In the genomic region with DNA sequence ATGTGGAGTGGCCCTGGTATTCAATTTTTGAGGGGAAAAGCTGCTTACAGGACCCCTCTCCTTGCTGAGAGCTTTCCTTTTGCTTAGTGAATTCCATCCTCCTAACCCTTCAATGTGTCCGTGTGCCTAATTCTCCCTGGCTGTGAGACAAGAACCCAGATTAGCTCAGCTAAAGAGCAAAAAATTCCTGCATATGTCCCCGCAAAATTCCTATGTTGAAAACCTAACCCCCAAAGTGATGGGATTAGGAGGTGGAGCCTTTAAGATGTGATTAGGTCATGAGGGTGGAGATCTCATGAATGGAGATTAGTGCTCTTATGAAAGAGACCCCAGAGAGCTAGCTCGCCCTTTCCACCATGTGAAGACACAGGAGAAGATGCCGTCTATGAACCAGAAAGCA, we compare ENCODE assay signal across 18 cellular contexts.
A peak's percentile ranks its signal among the peaks of the same experiment; 100 is the strongest.
DNase-seq lines count a peak whose midpoint lies in the region; ATAC-seq and TF ChIP-seq lines count a peak whose summit lies in the region.
"Had no signal": no experiment of that assay in that cellular context is flagged by ENCODE, and none has a peak within 500 bp of the region (broad histone marks: within the 10 kb centered on the region; RNA-seq: fewer than 3 reads in every experiment).

No MANE protein-coding gene starts in this region.

- no peaks in the 10 kb centered on the region for H3K27me3 ChIP-seq in A673 (replicated peaks; ENCODE audit: insufficient read depth, low read depth, low read length, poor library complexity)
- no peaks in the 10 kb centered on the region for H3K27me3 ChIP-seq in HAP-1 (ENCODE audit: low read depth)
- no peaks in the 10 kb centered on the region for H3K27me3 ChIP-seq in mammary epithelial cell (ENCODE audit: insufficient read depth, low read length)
- H3K27me3 ChIP-seq in neural progenitor cell = no peaks in the 10 kb centered on the region
- H3K27me3 ChIP-seq: Peyer's patch had no signal

- H4K20me1 ChIP-seq in mammary epithelial cell (ENCODE audit: insufficient read depth, low read length) (no peaks in the 10 kb centered on the region), neural progenitor cell (ENCODE audit: low read depth) (no peaks in the 10 kb centered on the region)

- H3K27ac Mint-ChIP-seq in neural progenitor cell = peak overlapping the region; percentile 31
- H3K27ac Mint-ChIP-seq: B cell, CD14-positive monocyte had no signal

- H3K27me3 Mint-ChIP-seq in neural progenitor cell (ENCODE audit: insufficient read depth, low read depth) = peaks cover 3% of the 10 kb centered on the region
- H3K27me3 Mint-ChIP-seq: B cell had no signal

- POLR2A ChIA-PET in A673 (lab: Charles Lee; ENCODE audit: low non-redundant PET) = no interaction called here

- 90% methylated on average over 4 of the region's 4 CpGs for WGBS in mammary epithelial cell (ENCODE audit: low coverage, missing lambda C conversion rate)

- intact Hi-C loops in A673 (cut with micrococcal nuclease; ENCODE audit: unreplicated experiment) = loop anchor here (5.0 to 10.0 kb wide), 2 partner anchors 677 to 834 kb away; no protein-coding TSS in a partner anchor
- intact Hi-C loops in mammary epithelial cell (cut with micrococcal nuclease) = loop anchor here (10.0 kb wide), 1 partner anchor 837 kb away; no protein-coding TSS in a partner anchor

- no peak overlapping the region for H3K4me3 ChIP-seq in A673 (ENCODE audit: low read depth, low read length, poor library complexity, severe bottlenecking)
- no peak overlapping the region for H3K4me3 ChIP-seq in HAP-1
- H3K4me3 ChIP-seq in mammary epithelial cell (replicated peaks in 1 of 3; ENCODE audit: insufficient read depth in 1 of 3, low read depth in 2 of 3, low read length in 3 of 3) = no peak overlapping the region
- H3K4me3 ChIP-seq in neural progenitor cell = no peak overlapping the region
- H3K4me3 ChIP-seq: Peyer's patch had no signal

- H3K27ac ChIP-seq in A673 (ENCODE audit: low read depth, low read length, poor library complexity, severe bottlenecking) (no peak overlapping the region), mammary epithelial cell (ENCODE audit: insufficient read depth, low read depth, low read length) (no peak overlapping the region), neural progenitor cell (peak overlapping the region; percentile 47)
- H3K27ac ChIP-seq: Peyer's patch had no signal

- H3K4me2 ChIP-seq in mammary epithelial cell (ENCODE audit: insufficient read depth, low read depth, low read length) (peak overlapping the region; percentile 20), neural progenitor cell (peak overlapping the region; percentile 23)

- no peak for TF ChIP-seq CTCF in A673 (conservative IDR thresholded peaks at IDR 0.05; ENCODE audit: low read depth, low read length)
- TF ChIP-seq CTCF in mammary epithelial cell (conservative IDR thresholded peaks at IDR 0.05 in 1 of 2, IDR thresholded peaks at IDR 0.05 in 1 of 2; ENCODE audit: extremely low read depth in 1 of 2, insufficient read depth in 1 of 2, low read depth in 1 of 2, low read length in 2 of 2) = no peak
- TF ChIP-seq CTCF in neural progenitor cell (IDR thresholded peaks at IDR 0.05) = no peak

- no peaks in the 10 kb centered on the region for H3K79me2 ChIP-seq in mammary epithelial cell (ENCODE audit: insufficient read depth, low read length)
- H3K79me2 ChIP-seq in neural progenitor cell (ENCODE audit: low read depth) = no peaks in the 10 kb centered on the region

- ATAC-seq in HG03442 (IDR thresholded peaks at IDR 0.05; ENCODE audit: unreplicated experiment) = no peak
- ATAC-seq: Right ventricle myocardium inferior had no signal

- no peaks in the 10 kb centered on the region for H3K9me3 ChIP-seq in A673 (ENCODE audit: low read depth, low read length, poor library complexity, severe bottlenecking)
- H3K9me3 ChIP-seq in HAP-1 = no peaks in the 10 kb centered on the region
- H3K9me3 ChIP-seq in mammary epithelial cell (replicated peaks; ENCODE audit: insufficient read depth, low read length) = no peaks in the 10 kb centered on the region
- H3K9me3 ChIP-seq in neural progenitor cell (ENCODE audit: low read depth) = no peaks in the 10 kb centered on the region
- H3K9me3 ChIP-seq: Peyer's patch had no signal

- peak; percentile 0 for DNase-seq in A673 (ENCODE audit: low spot score)
- DNase-seq in HAP-1 (ENCODE audit: low spot score in 2 of 2) = peak; percentile 31 to 34
- DNase-seq in mammary epithelial cell = no peak
- peak; percentile 40 for DNase-seq in neural progenitor cell (ENCODE audit: low spot score)
- no peak for DNase-seq in COLO668 (lab: John Stamatoyannopoulos, UW; ENCODE audit: unreplicated experiment)
- DNase-seq in NCI-H774 (lab: John Stamatoyannopoulos, UW) = no peak
- DNase-seq in NCI-H1092 treated with DMSO at 0.1 percent for 48 hours (lab: John Stamatoyannopoulos, UW) = no peak
- DNase-seq: EL, GF-D8, H7, Karpas-422, NCI-H1417 treated with DMSO at 0.1 percent for 48 hours, NCI-H187, Peyer's patch had no signal

- BruUV-seq in A673 (replicated peaks; lab: Mats Ljungman, UMichigan) (no TSS peak), mammary epithelial cell (replicated peaks; lab: Mats Ljungman, UMichigan) (no TSS peak)

- H3K9ac ChIP-seq in mammary epithelial cell (ENCODE audit: insufficient read depth, low read length) = no peak overlapping the region
- no peak overlapping the region for H3K9ac ChIP-seq in neural progenitor cell

- CTCF ChIA-PET in A673 (lab: Charles Lee) (interaction anchor here (1.9 kb wide), 1 partner anchor 415 kb away, joined by 4 read pairs; no protein-coding TSS in a partner anchor), mammary epithelial cell (lab: Charles Lee; ENCODE audit: low non-redundant PET) (no interaction called here)

- H3K4me1 Mint-ChIP-seq in neural progenitor cell = peaks cover 15% of the 10 kb centered on the region
- H3K4me1 Mint-ChIP-seq: B cell, CD14-positive monocyte had no signal

- no peak overlapping the region for H3K4me3 Mint-ChIP-seq in neural progenitor cell
- H3K4me3 Mint-ChIP-seq: B cell, CD14-positive monocyte had no signal

- no peaks in the 10 kb centered on the region for H3K36me3 Mint-ChIP-seq in neural progenitor cell
- H3K36me3 Mint-ChIP-seq: CD14-positive monocyte had no signal

- no peaks in the 10 kb centered on the region for H3F3A ChIP-seq in neural progenitor cell (ENCODE audit: low read depth)

- H3K36me3 ChIP-seq in A673 (ENCODE audit: insufficient read depth, low read length, poor library complexity, severe bottlenecking) = no peaks in the 10 kb centered on the region
- no peaks in the 10 kb centered on the region for H3K36me3 ChIP-seq in HAP-1 (replicated peaks)
- H3K36me3 ChIP-seq in mammary epithelial cell (ENCODE audit: insufficient read depth, low read length) = no peaks in the 10 kb centered on the region
- H3K36me3 ChIP-seq in neural progenitor cell = no peaks in the 10 kb centered on the region
- H3K36me3 ChIP-seq: Peyer's patch had no signal

- H2AFZ ChIP-seq in mammary epithelial cell (ENCODE audit: low read depth, low read length) = peak overlapping the region; percentile 93
- H2AFZ ChIP-seq in neural progenitor cell (replicated peaks) = peak overlapping the region; percentile 63

- dilution Hi-C loops in mammary epithelial cell (cut with HindIII; ENCODE audit: low sequenced_read_pairs) = no loop called here

- no peaks in the 10 kb centered on the region for H3K9me3 Mint-ChIP-seq in neural progenitor cell
- H3K9me3 Mint-ChIP-seq: CD14-positive monocyte had no signal

- in situ Hi-C loops in HAP-1 (cut with MboI; ENCODE audit: low sequenced_read_pairs) = loop anchor here (25.0 kb wide), 2 partner anchors 419 to 669 kb away; no protein-coding TSS in a partner anchor
- in situ Hi-C loops in mammary epithelial cell (cut with MboI; ENCODE audit: low sequenced_read_pairs in 2 of 2) = loop anchor here in 1 of 2 donors (25.0 kb wide), 2 partner anchors 419 to 844 kb away; no protein-coding TSS in a partner anchor

- peaks cover 10% of the 10 kb centered on the region for H3K4me1 ChIP-seq in A673 (ENCODE audit: insufficient read depth, low read length, poor library complexity, severe bottlenecking)
- H3K4me1 ChIP-seq in HAP-1 = peaks cover 16% of the 10 kb centered on the region
- peaks cover 11% of the 10 kb centered on the region for H3K4me1 ChIP-seq in mammary epithelial cell (ENCODE audit: insufficient read depth, low read length)
- peaks cover 4% of the 10 kb centered on the region for H3K4me1 ChIP-seq in neural progenitor cell
- H3K4me1 ChIP-seq: Peyer's patch had no signal

Comparison
In these comparisons a context has a peak if more than half of its experiments do, and no peak if none do; other contexts are left out.
1. DNase-seq: peak in A673 (single experiment), HAP-1 (2 of 2) and neural progenitor cell (single experiment); none in mammary epithelial cell (single experiment), COLO668 (single experiment), NCI-H774 (single experiment) and NCI-H1092 treated with DMSO at 0.1 percent for 48 hours (single experiment).